In genomic region chr11:121091492-121092179, GRCh38 we compare ENCODE assay signal across 1 cellular context.
TF ChIP-seq lines count a peak whose summit lies in the region.

No MANE protein-coding gene starts in this region.

TF ChIP-seq in GM23338, 12 proteins besides CTCF, POLR2A, EP300 and RAD21 (continued from another document):
- TF ChIP-seq ZNF462 (CRISPR knock-in tag; IDR thresholded peaks at IDR 0.05) = no peak
- no peak for TF ChIP-seq ZNF114 (CRISPR knock-in tag; IDR thresholded peaks at IDR 0.05)
- no peak for TF ChIP-seq JUNB (IDR thresholded peaks at IDR 0.05; ENCODE audit: unreplicated experiment)
